Comparison of ENCODE assay signal across 8 cellular contexts in genomic region chr2:5696351-5696740, GRCh38. TPM values are rescaled to one million over a fixed set of nuclear protein-coding genes. Genes with fewer than 3 reads are reported as not detected.
DNase-seq lines count a peak whose midpoint lies in the region; ATAC-seq and TF ChIP-seq lines count a peak whose summit lies in the region.

No MANE protein-coding gene starts in this region.

- H2AFZ ChIP-seq in IMR-90 (replicated peaks; ENCODE audit: low read length, poor library complexity), result peak overlapping the region; percentile 93

- no peaks in the 10 kb centered on the region for H3K9me3 ChIP-seq in BLaER1
- H3K9me3 ChIP-seq in IMR-90 (ENCODE audit: control insufficient read depth, insufficient read depth, low read length), result no peaks in the 10 kb centered on the region
- no peaks in the 10 kb centered on the region for H3K9me3 ChIP-seq in endodermal cell (ENCODE audit: control insufficient read depth, low read length)

- H4K20me1 ChIP-seq in BLaER1 (peaks cover 75% of the 10 kb centered on the region), IMR-90 (ENCODE audit: insufficient read depth, low read length) (peaks cover 12% of the 10 kb centered on the region; the same call in 1 of the 2 replicates)

- H3K4me2 ChIP-seq in BLaER1 (peak overlapping the region; percentile 78), IMR-90 (ENCODE audit: low read depth, low read length) (peak overlapping the region; percentile 98)

- H3K79me1 ChIP-seq in IMR-90 (ENCODE audit: low read depth in 1 of 2, low read length in 2 of 2), result peaks cover 6 to 12% of the 10 kb centered on the region in 2 experiments

- H3K9me1 ChIP-seq in IMR-90 (ENCODE audit: insufficient read depth, low read length), result no peaks in the 10 kb centered on the region

- H3K9me3 Mint-ChIP-seq in endodermal cell (no peaks in the 10 kb centered on the region), neural crest cell (no peaks in the 10 kb centered on the region)
- H3K9me3 Mint-ChIP-seq in natural killer cell treated with Interleukin-12 subunit alpha and Interleukin-12 subunit beta and Interleukin-15 and Interleukin-18, amount 100 ng/mL, for 72 hours, result peaks cover 4% of the 10 kb centered on the region

- H3K56ac ChIP-seq in IMR-90 (ENCODE audit: extremely low read depth, insufficient read depth, low read length), result no peak overlapping the region

- H3K4me1 ChIP-seq in BLaER1 (peaks cover 33% of the 10 kb centered on the region), IMR-90 (ENCODE audit: control insufficient read depth, insufficient read depth, low read length) (0 out of 2 replicates have a peak, but pooled peaks cover 2% of the 10 kb centered on the region), endodermal cell (ENCODE audit: control insufficient read depth, insufficient read depth, low read length) (peaks cover 4% of the 10 kb centered on the region)

- no peak overlapping the region for H3K14ac ChIP-seq in IMR-90 (replicated peaks; ENCODE audit: low read depth, low read length)

- no peak overlapping the region; the same call in 1 of the 2 replicates for H2BK120ac ChIP-seq in IMR-90 (ENCODE audit: low read depth, low read length)

- peak; percentile 27 for DNase-seq in IMR-90
- no peak for DNase-seq in endodermal cell
- peak; percentile 32 for DNase-seq in neural crest cell (ENCODE audit: low read depth, low spot score)
- DNase-seq in NCI-H1930 (lab: John Stamatoyannopoulos, UW), result no peak
- no peak for DNase-seq in natural killer cell treated with Interleukin-12 subunit alpha and Interleukin-12 subunit beta and Interleukin-15 and Interleukin-18, amount 100 ng/mL, for 72 hours (ENCODE audit: low spot score)

- H2AK5ac ChIP-seq in IMR-90 (ENCODE audit: low read depth, low read length), result no peak overlapping the region

- peaks cover 9% of the 10 kb centered on the region; the same call in 1 of the 2 replicates for H3K36me3 ChIP-seq in BLaER1
- no peaks in the 10 kb centered on the region for H3K36me3 ChIP-seq in IMR-90 (ENCODE audit: control insufficient read depth, insufficient read depth, low read length)
- peaks cover 23% of the 10 kb centered on the region for H3K36me3 ChIP-seq in endodermal cell (ENCODE audit: control insufficient read depth, insufficient read depth, low read length)

- H3K27me3 Mint-ChIP-seq in endodermal cell (ENCODE audit: insufficient read depth) (peaks cover 14% of the 10 kb centered on the region), neural crest cell (ENCODE audit: low read depth) (peaks cover 28% of the 10 kb centered on the region)
- H3K27me3 Mint-ChIP-seq in natural killer cell treated with Interleukin-12 subunit alpha and Interleukin-12 subunit beta and Interleukin-15 and Interleukin-18, amount 100 ng/mL, for 72 hours, result peaks cover 28 to 38% of the 10 kb centered on the region in 2 donors

- H3K18ac ChIP-seq in IMR-90 (ENCODE audit: low read depth, low read length), result peak overlapping the region; percentile 30; the same call in 1 of the 2 replicates

- H3K27me3 ChIP-seq in BLaER1 (no peaks in the 10 kb centered on the region), IMR-90 (ENCODE audit: control insufficient read depth, insufficient read depth, low read length) (no peaks in the 10 kb centered on the region), endodermal cell (ENCODE audit: control insufficient read depth, insufficient read depth, low read length, poor library complexity, severe bottlenecking) (no peaks in the 10 kb centered on the region)

- H3K27ac ChIP-seq in BLaER1, result peak overlapping the region; percentile 97
- H3K27ac ChIP-seq in IMR-90 (ENCODE audit: insufficient read depth, low read length), result peak overlapping the region; percentile 95
- peak overlapping the region; percentile 67 for H3K27ac ChIP-seq in endodermal cell (ENCODE audit: low read depth, low read length)

- H2BK5ac ChIP-seq in IMR-90 (ENCODE audit: low read depth, low read length, poor library complexity, severe bottlenecking), result peak overlapping the region; percentile 80

- H3K4me1 Mint-ChIP-seq in endodermal cell (peaks cover 25% of the 10 kb centered on the region), neural crest cell (peaks cover 44% of the 10 kb centered on the region)
- peaks cover 0 to 4% of the 10 kb centered on the region in 2 donors for H3K4me1 Mint-ChIP-seq in natural killer cell treated with Interleukin-12 subunit alpha and Interleukin-12 subunit beta and Interleukin-15 and Interleukin-18, amount 100 ng/mL, for 72 hours (ENCODE audit: low read depth in 2 of 2)

- in situ Hi-C loops in IMR-90 (cut with MboI; ENCODE audit: low sequenced_read_pairs), result no loop called here

- H3K4me3 Mint-ChIP-seq in endodermal cell (peak overlapping the region; percentile 94), neural crest cell (peak overlapping the region; percentile 98)
- H3K4me3 Mint-ChIP-seq in natural killer cell treated with Interleukin-12 subunit alpha and Interleukin-12 subunit beta and Interleukin-15 and Interleukin-18, amount 100 ng/mL, for 72 hours, result no peak overlapping the region

- POLR2A ChIA-PET in IMR-90 (lab: Charles Lee; ENCODE audit: unreplicated experiment), result interaction anchor here (0.5 kb wide), 1 partner anchor 925 kb away, joined by 3 read pairs; no protein-coding TSS in a partner anchor

- no TSS peak for BruUV-seq in IMR-90 (replicated peaks; lab: Mats Ljungman, UMichigan)

- TF ChIP-seq POLR2A in IMR-90 (IDR thresholded peaks at IDR 0.05; ENCODE audit: low read depth, low read length), result no peak

- H3K27ac Mint-ChIP-seq in endodermal cell (peak overlapping the region; percentile 74), neural crest cell (ENCODE audit: unreplicated experiment) (peak overlapping the region; percentile 100)
- H3K27ac Mint-ChIP-seq in natural killer cell treated with Interleukin-12 subunit alpha and Interleukin-12 subunit beta and Interleukin-15 and Interleukin-18, amount 100 ng/mL, for 72 hours, result no peak overlapping the region

- H2BK15ac ChIP-seq in IMR-90 (ENCODE audit: low read depth, low read length), result no peak overlapping the region

- no peak overlapping the region for H4K5ac ChIP-seq in IMR-90 (ENCODE audit: low read depth, low read length)

- TF ChIP-seq RAD21 in IMR-90 (IDR thresholded peaks at IDR 0.05; ENCODE audit: low read length), result no peak

- H3K9ac ChIP-seq in BLaER1 (peak overlapping the region; percentile 96), IMR-90 (ENCODE audit: low read depth, low read length) (peak overlapping the region; percentile 97), endodermal cell (ENCODE audit: extremely low read depth, low read length, poor library complexity, severe bottlenecking) (peak overlapping the region; percentile 72)

- no peak overlapping the region for H2BK20ac ChIP-seq in IMR-90 (ENCODE audit: low read depth, low read length)

- peak overlapping the region in 1 of 2 experiments; percentile 4; a peak in 2 of 4 replicates for H4K8ac ChIP-seq in IMR-90 (ENCODE audit: low read depth in 2 of 2, low read length in 2 of 2)

- peak overlapping the region; percentile 70 for H2AK9ac ChIP-seq in IMR-90 (replicated peaks; ENCODE audit: low read depth, low read length, poor library complexity)

- H3K23ac ChIP-seq in IMR-90 (ENCODE audit: low read depth, low read length), result no peak overlapping the region

- 0% methylated on average over 5 of the region's 49 CpGs; no CpG with 5 or more reads in 1 of the 2 experiments for WGBS in IMR-90 (ENCODE audit: extremely low coverage in 2 of 2, insufficient read length in 1 of 2), 2 experiments
- 0% methylated on average over 12 to 49 of the region's 49 CpGs for WGBS in endodermal cell (ENCODE audit: insufficient coverage in 1 of 2, insufficient read length in 1 of 2), 2 experiments

- intact Hi-C loops in IMR-90 (cut with micrococcal nuclease), result no loop called here

- H3K4ac ChIP-seq in IMR-90 (ENCODE audit: low read depth, low read length), result peak overlapping the region; percentile 43; the same call in 1 of the 2 replicates

- dilution Hi-C loops in IMR-90 (cut with HindIII; ENCODE audit: low sequenced_read_pairs, unreplicated experiment), result no loop called here

- H4K91ac ChIP-seq in IMR-90 (ENCODE audit: insufficient read depth, low read depth, low read length), result no peak overlapping the region; the same call in 1 of the 2 replicates

- H3K36me3 Mint-ChIP-seq in endodermal cell (ENCODE audit: low read depth) (no peaks in the 10 kb centered on the region), neural crest cell (ENCODE audit: low read depth) (peaks cover 53% of the 10 kb centered on the region)
- peaks cover 10% of the 10 kb centered on the region for H3K36me3 Mint-ChIP-seq in natural killer cell treated with Interleukin-12 subunit alpha and Interleukin-12 subunit beta and Interleukin-15 and Interleukin-18, amount 100 ng/mL, for 72 hours

- TF ChIP-seq CTCF in IMR-90 (conservative IDR thresholded peaks at IDR 0.05; ENCODE audit: low read depth, low read length) (no peak), endodermal cell (conservative IDR thresholded peaks at IDR 0.05) (no peak), neural crest cell (conservative IDR thresholded peaks at IDR 0.05) (no peak)

- ATAC-seq in IMR-90 (ENCODE audit: low read depth) (peak; percentile 12), HG03460 (IDR thresholded peaks at IDR 0.05; ENCODE audit: unreplicated experiment) (no peak), HG03097 (IDR thresholded peaks at IDR 0.05; ENCODE audit: low FRiP score, unreplicated experiment) (no peak)
- no peak for ATAC-seq in natural killer cell treated with Interleukin-12 subunit alpha and Interleukin-12 subunit beta and Interleukin-15 and Interleukin-18, amount 100 ng/mL, for 72 hours

- CTCF ChIA-PET in IMR-90 (lab: Yijun Ruan, JAX), result no interaction called here

- H3K4me3 ChIP-seq in BLaER1 (peak overlapping the region; percentile 87), IMR-90 (ENCODE audit: insufficient read depth, low read depth, low read length) (peak overlapping the region; percentile 79), endodermal cell (ENCODE audit: low read length) (peak overlapping the region; percentile 99)

TF ChIP-seq in IMR-90, 13 proteins besides CTCF, POLR2A, EP300 and RAD21 (continues in another document):
- no peak for TF ChIP-seq CEBPB (IDR thresholded peaks at IDR 0.05; ENCODE audit: low read depth, low read length)

RNA-seq across cellular contexts. Expression of gene SOX11, which starts 4.2 kb away (rescaled TPM):
- total RNA-seq in IMR-90 (2012; rRNA removed), result 2.2 and 4.7 TPM in 2 replicates
- polyA plus RNA-seq in IMR-90 (2012; rRNA removed), result 1.9 and 2.2 TPM in 2 replicates
- 0.78 and 1.3 TPM in 2 replicates for polyA plus RNA-seq in IMR-90 (2012; cell fraction: cytosol; rRNA removed)
- polyA plus RNA-seq in IMR-90 (2012; cell fraction: nucleus; rRNA removed; ENCODE audit: low replicate concordance), result 2.7 and 3.1 TPM in 2 replicates
- 10 to 100 TPM; 35.9 to 48.9 TPM for total RNA-seq in endodermal cell
- 117 TPM for polyA plus RNA-seq in endodermal cell (2013, experiment 1 of 2)
- 117 TPM for polyA plus RNA-seq in endodermal cell (2013, experiment 2 of 2)
- 197 and 201 TPM in 2 replicates for total RNA-seq in neural crest cell
- not detected for total RNA-seq in natural killer cell treated with Interleukin-12 subunit alpha and Interleukin-12 subunit beta and Interleukin-15 and Interleukin-18, amount 100 ng/mL, for 72 hours

Comparison
In these comparisons a context has a peak if more than half of its experiments do, and no peak if none do; other contexts are left out.
1. DNase-seq: peak in IMR-90 (single experiment) and neural crest cell (single experiment); none in endodermal cell (single experiment), NCI-H1930 (0 of 2) and natural killer cell treated with Interleukin-12 subunit alpha and Interleukin-12 subunit beta and Interleukin-15 and Interleukin-18, amount 100 ng/mL, for 72 hours (single experiment).
2. H3K27ac Mint-ChIP-seq: peak in endodermal cell (single experiment) and neural crest cell (single experiment); none in natural killer cell treated with Interleukin-12 subunit alpha and Interleukin-12 subunit beta and Interleukin-15 and Interleukin-18, amount 100 ng/mL, for 72 hours (0 of 2).
3. Peak in every context shown above with its lines, with median percentiles within 50 percentile points of each other: H3K27ac ChIP-seq, H3K4me3 ChIP-seq and H3K9ac ChIP-seq.